In the genomic region with DNA sequence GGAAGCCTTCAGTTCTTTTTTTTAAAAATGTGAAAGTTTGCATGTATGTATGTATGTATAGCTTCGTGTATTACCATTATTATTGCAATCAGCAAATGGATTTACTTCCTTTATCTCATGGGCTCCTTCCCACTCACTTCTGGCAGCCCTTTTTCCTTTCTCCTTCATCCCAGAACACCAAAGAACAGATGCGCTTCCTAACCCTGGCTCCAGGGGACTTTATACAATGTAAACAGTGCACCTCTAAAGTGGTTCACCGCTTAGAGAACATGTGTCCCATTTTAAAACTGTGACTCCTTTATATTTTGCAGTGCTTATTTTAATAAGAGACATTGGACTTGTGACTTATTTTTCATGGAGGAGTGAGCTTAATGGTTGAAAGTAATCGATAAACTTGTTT, we compare ENCODE assay signal across 19 cellular contexts. TPM values are rescaled to one million over a fixed set of nuclear protein-coding genes. Genes with fewer than 3 reads are reported as not detected.
"Had no signal": no experiment of that assay in that cellular context is flagged by ENCODE, and none has a peak within 500 bp of the region (broad histone marks: within the 10 kb centered on the region; RNA-seq: fewer than 3 reads in every experiment).

No MANE protein-coding gene starts in this region.

RNA-seq across cellular contexts. Expression of a gene that starts 13.2 kb away (rescaled TPM):
- polyA plus RNA-seq: naive thymus-derived CD4-positive, alpha-beta T cell had no signal

RNA-seq across cellular contexts. Expression of a gene that starts 40.6 kb away (rescaled TPM):
- total RNA-seq: hepatocyte, kidney, kidney epithelial cell, left colon, left lobe of liver, left lung, left ventricle myocardium inferior, left ventricle myocardium superior, lower leg skin, lung microvascular endothelial cell, mesenteric fat pad, mononuclear cell, mucosa of gallbladder, myocyte had no signal
- polyA plus RNA-seq: hepatocyte; immature natural killer cell; keratinocyte; liver; lung; naive thymus-derived CD4-positive, alpha-beta T cell had no signal
